11 cellular contexts compared by ENCODE assay signal in genomic region chr7:24419070-24419469, GRCh38.
DNase-seq lines count a peak whose midpoint lies in the region; ATAC-seq, FAIRE-seq and TF ChIP-seq lines count a peak whose summit lies in the region.
"Had no signal": no experiment of that assay in that cellular context is flagged by ENCODE, and none has a peak within 500 bp of the region (broad histone marks: within the 10 kb centered on the region; RNA-seq: fewer than 3 reads in every experiment).

No MANE protein-coding gene starts in this region.

- no peaks in the 10 kb centered on the region for H3K79me2 ChIP-seq in H1 (ENCODE audit: control insufficient read depth in 1 of 2, insufficient read depth in 2 of 2, low read length in 2 of 2)

- no peak for TF ChIP-seq EP300 in H1 (IDR thresholded peaks at IDR 0.05; ENCODE audit: borderline replicate concordance in 1 of 2, low read depth in 2 of 2, low read length in 2 of 2)

- H3K4me1 ChIP-seq in H1 (replicated peaks in 1 of 4; ENCODE audit: control insufficient read depth in 3 of 4, insufficient read depth in 4 of 4, low read length in 3 of 4), result peaks cover 0 to 5% (median 0%) of the 10 kb centered on the region in 4 experiments; a peak in 1 of 7 replicates
- H3K4me1 ChIP-seq: BLaER1 treated with 17β-estradiol and CSF1 and Interleukin-3, amounts not matched to agents 10 nM and 100 nM had no signal

- peak; percentile 26 for FAIRE-seq in GM12891 (lab: Jason Lieb, UNC)
- FAIRE-seq in H1 (lab: Jason Lieb, UNC), result peak; percentile 83

- no peak overlapping the region for H4K8ac ChIP-seq in H1 (ENCODE audit: extremely low read depth, insufficient read depth, low read length)

- H3K27ac ChIP-seq in H1 (ENCODE audit: low read depth, low read length), result no peak overlapping the region
- H3K27ac ChIP-seq: BLaER1 treated with 17β-estradiol and CSF1 and Interleukin-3, amounts not matched to agents 10 nM and 100 nM had no signal

- H3K4me3 ChIP-seq in H1 (ENCODE audit: extremely low read depth in 1 of 4, insufficient read depth in 2 of 4, low read depth in 3 of 4, low read length in 4 of 4), result no peak overlapping the region
- H3K4me3 ChIP-seq: BLaER1 treated with 17β-estradiol and CSF1 and Interleukin-3, amounts not matched to agents 10 nM and 100 nM had no signal

- no peaks in the 10 kb centered on the region for H3K79me1 ChIP-seq in H1 (ENCODE audit: low read depth, low read length)

- peaks cover 0 to 1% of the 10 kb centered on the region in 2 experiments for H4K20me1 ChIP-seq in H1 (replicated peaks in 1 of 2; ENCODE audit: control insufficient read depth in 1 of 2, insufficient read depth in 2 of 2, low read length in 2 of 2)
- H4K20me1 ChIP-seq: BLaER1 treated with 17β-estradiol and CSF1 and Interleukin-3, amounts not matched to agents 10 nM and 100 nM had no signal

- H3K9ac ChIP-seq in H1 (replicated peaks in 1 of 4; ENCODE audit: extremely low read depth in 1 of 4, low read depth in 3 of 4, low read length in 3 of 4), result no peak overlapping the region
- H3K9ac ChIP-seq: BLaER1 treated with 17β-estradiol and CSF1 and Interleukin-3, amounts not matched to agents 10 nM and 100 nM had no signal

- TF ChIP-seq RAD21 in H1 (IDR thresholded peaks at IDR 0.05 in 1 of 2, conservative IDR thresholded peaks at IDR 0.05 in 1 of 2; ENCODE audit: low read depth in 2 of 2, low read length in 2 of 2), result no peak

- no peak overlapping the region for H3K14ac ChIP-seq in H1 (ENCODE audit: insufficient read length)

- peak; percentile 22 for DNase-seq in ACHN
- no peak for DNase-seq in GM12891 (ENCODE audit: insufficient read length, low spot score)
- DNase-seq in NCI-H226, result peak; percentile 35
- no peak for DNase-seq in H1 (ENCODE audit: low read depth in 1 of 2, low spot score in 2 of 2)
- DNase-seq in stimulated activated CD4-positive, alpha-beta T cell treated with anti-CD3 and anti-CD28 coated beads, Interleukin-12 subunit alpha, Interleukin-12 subunit beta, amount 100 ng/mL, for 4 hours, result no peak
- DNase-seq in superior temporal gyrus (ENCODE audit: extremely low spot score), result no peak
- DNase-seq: GF-D8, MV-4-11 had no signal

- no peaks in the 10 kb centered on the region for H3K23me2 ChIP-seq in H1 (ENCODE audit: low read depth, low read length)

- no peaks in the 10 kb centered on the region for H3K9me3 ChIP-seq in H1 (ENCODE audit: insufficient read depth in 2 of 2, low read depth in 1 of 2, low read length in 1 of 2)

- H2BK20ac ChIP-seq in H1 (ENCODE audit: low read length), result no peak overlapping the region

- ATAC-seq in activated CD4-positive, CD25-positive, alpha-beta regulatory T cell treated with anti-CD3 and anti-CD28 coated beads, Interleukin-2, amount 50 U/mL, for 24 hours, result no peak
- no peak for ATAC-seq in GM19452 (IDR thresholded peaks at IDR 0.05; ENCODE audit: unreplicated experiment)

- H2BK12ac ChIP-seq in H1 (ENCODE audit: low read depth, low read length), result no peak overlapping the region

- CTCF ChIA-PET in H1 (lab: Charles Lee; ENCODE audit: partially characterized antibody), result interaction anchor here (0.6 to 1.3 kb wide), 4 partner anchors 11 to 344 kb away, joined by 3 to 5 read pairs (median 4); no protein-coding TSS in a partner anchor

- H2AK5ac ChIP-seq in H1 (ENCODE audit: low read depth, low read length), result no peak overlapping the region

- no peak overlapping the region for H2BK120ac ChIP-seq in H1 (replicated peaks; ENCODE audit: low read depth, low read length)

- no peak overlapping the region for H4K5ac ChIP-seq in H1 (ENCODE audit: insufficient read length, low read depth, low read length)

- no peak overlapping the region for H3K4me2 ChIP-seq in H1 (ENCODE audit: insufficient read depth in 1 of 2, low read depth in 2 of 2, low read length in 2 of 2)
- H3K4me2 ChIP-seq: BLaER1 treated with 17β-estradiol and CSF1 and Interleukin-3, amounts not matched to agents 10 nM and 100 nM had no signal

- H3K4ac ChIP-seq in H1 (replicated peaks; ENCODE audit: insufficient read length, low read depth, low read length), result no peak overlapping the region

- no peak overlapping the region for H3K23ac ChIP-seq in H1 (ENCODE audit: insufficient read length)

- TF ChIP-seq CTCF in H1 (IDR thresholded peaks at IDR 0.05; ENCODE audit: control extremely low read depth in 1 of 3, insufficient read depth in 1 of 3, low read depth in 1 of 3, low read length in 3 of 3), result no peak

- no peak overlapping the region for H2BK5ac ChIP-seq in H1 (ENCODE audit: low read depth, low read length)

- H3K56ac ChIP-seq in H1 (replicated peaks; ENCODE audit: insufficient read length, low read depth, low read length), result no peak overlapping the region

- no peak overlapping the region for H2AFZ ChIP-seq in H1 (ENCODE audit: low read length)

- no peaks in the 10 kb centered on the region for H3K36me3 ChIP-seq in H1 (ENCODE audit: control insufficient read depth in 2 of 4, insufficient read depth in 4 of 4, low read length in 3 of 4)
- H3K36me3 ChIP-seq: BLaER1 treated with 17β-estradiol and CSF1 and Interleukin-3, amounts not matched to agents 10 nM and 100 nM had no signal

- H3K18ac ChIP-seq in H1 (ENCODE audit: extremely low read depth, low read length), result no peak overlapping the region

- no peak for TF ChIP-seq POLR2A in GM12891 (IDR thresholded peaks at IDR 0.05; ENCODE audit: low read depth, low read length)
- TF ChIP-seq POLR2A in H1 (IDR thresholded peaks at IDR 0.05; ENCODE audit: control extremely low read depth in 1 of 2, low read depth in 2 of 2, low read length in 2 of 2), result no peak

- H2BK15ac ChIP-seq in H1 (ENCODE audit: low read length), result no peak overlapping the region

- POLR2A ChIA-PET in H1 (lab: Charles Lee; ENCODE audit: partially characterized antibody), result interaction anchor here (0.8 to 6.7 kb wide), 2 partner anchors 11 to 59 kb away, joined by 3 to 56 read pairs; no protein-coding TSS in a partner anchor

- peaks cover 0 to 2% (median 0%) of the 10 kb centered on the region in 4 experiments; a peak in 2 of 7 replicates for H3K27me3 ChIP-seq in H1 (replicated peaks in 1 of 4; ENCODE audit: control insufficient read depth in 3 of 4, extremely low read depth in 1 of 4, insufficient read depth in 3 of 4, low read length in 3 of 4)
- H3K27me3 ChIP-seq: BLaER1 treated with 17β-estradiol and CSF1 and Interleukin-3, amounts not matched to agents 10 nM and 100 nM had no signal

- 82 to 100% methylated on average over 1 to 2 of the region's 2 CpGs for WGBS in H1 (ENCODE audit: extremely low coverage in 1 of 2, insufficient coverage in 1 of 2, insufficient read length in 1 of 2, insufficient replicate concordance in 2 of 2, low coverage in 1 of 2, low lambda C conversion rate in 2 of 2, missing lambda C conversion rate in 1 of 2), 2 experiments

- in situ Hi-C loops in ACHN (cut with HindIII; ENCODE audit: low pct_ligation_motif_present, low pct_unique_long_range_greater_than_20kb, low sequenced_read_pairs), result loop anchor here (25.0 kb wide), 1 partner anchor 243 kb away; no protein-coding TSS in a partner anchor

- H4K91ac ChIP-seq in H1 (replicated peaks; ENCODE audit: insufficient read length, low read length), result no peak overlapping the region

TF ChIP-seq in GM12891, 5 proteins besides CTCF, POLR2A, EP300 and RAD21:
- TF ChIP-seq POU2F2 (IDR thresholded peaks at IDR 0.05; ENCODE audit: low read depth, low read length), result no peak
- TF ChIP-seq POLR2AphosphoS5 (IDR thresholded peaks at IDR 0.05; ENCODE audit: low read depth, low read length), result no peak
- no peak for TF ChIP-seq PAX5 (IDR thresholded peaks at IDR 0.05; ENCODE audit: insufficient read depth, low read length, severe bottlenecking)
- TF ChIP-seq SPI1 (IDR thresholded peaks at IDR 0.05; ENCODE audit: low read depth, low read length), result no peak
- TF ChIP-seq TAF1 (IDR thresholded peaks at IDR 0.05; ENCODE audit: low read depth, low read length), result no peak
TF ChIP-seq in GM12891: peak in this region for 0.

TF ChIP-seq in H1, 55 proteins besides CTCF, POLR2A, EP300 and RAD21:
- TF ChIP-seq SP1 (IDR thresholded peaks at IDR 0.05; ENCODE audit: low read depth, low read length) (peak; percentile 76; the same call in 1 of the 2 replicates), SIX5 (IDR thresholded peaks at IDR 0.05; ENCODE audit: low read depth, low read length) (peak; percentile 87), CREB1 (IDR thresholded peaks at IDR 0.05) (no peak), RXRA (IDR thresholded peaks at IDR 0.05; ENCODE audit: insufficient read depth, low read depth, low read length) (no peak), USF2 (IDR thresholded peaks at IDR 0.05; ENCODE audit: low read length) (peak; percentile 95)
- TF ChIP-seq, protein P1, sequence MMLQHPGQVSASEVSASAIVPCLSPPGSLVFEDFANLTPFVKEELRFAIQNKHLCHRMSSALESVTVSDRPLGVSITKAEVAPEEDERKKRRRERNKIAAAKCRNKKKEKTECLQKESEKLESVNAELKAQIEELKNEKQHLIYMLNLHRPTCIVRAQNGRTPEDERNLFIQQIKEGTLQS (IDR thresholded peaks at IDR 0.05; ENCODE audit: insufficient read depth, low read depth, low read length), result peak; percentile 91
- TF ChIP-seq, protein P2, sequence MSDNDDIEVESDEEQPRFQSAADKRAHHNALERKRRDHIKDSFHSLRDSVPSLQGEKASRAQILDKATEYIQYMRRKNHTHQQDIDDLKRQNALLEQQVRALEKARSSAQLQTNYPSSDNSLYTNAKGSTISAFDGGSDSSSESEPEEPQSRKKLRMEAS (IDR thresholded peaks at IDR 0.05), result peak; percentile 53; the same call in 1 of the 2 replicates

Comparison
In these comparisons a context has a peak if more than half of its experiments do, and no peak if none do; other contexts are left out.
1. DNase-seq: peak in ACHN (single experiment) and NCI-H226 (single experiment); none in GM12891 (single experiment), H1 (0 of 2), stimulated activated CD4-positive, alpha-beta T cell treated with anti-CD3 and anti-CD28 coated beads, Interleukin-12 subunit alpha, Interleukin-12 subunit beta, amount 100 ng/mL, for 4 hours (single experiment) and superior temporal gyrus (single experiment).